ENCODE assay signal across 1 cellular context in the genomic region with DNA sequence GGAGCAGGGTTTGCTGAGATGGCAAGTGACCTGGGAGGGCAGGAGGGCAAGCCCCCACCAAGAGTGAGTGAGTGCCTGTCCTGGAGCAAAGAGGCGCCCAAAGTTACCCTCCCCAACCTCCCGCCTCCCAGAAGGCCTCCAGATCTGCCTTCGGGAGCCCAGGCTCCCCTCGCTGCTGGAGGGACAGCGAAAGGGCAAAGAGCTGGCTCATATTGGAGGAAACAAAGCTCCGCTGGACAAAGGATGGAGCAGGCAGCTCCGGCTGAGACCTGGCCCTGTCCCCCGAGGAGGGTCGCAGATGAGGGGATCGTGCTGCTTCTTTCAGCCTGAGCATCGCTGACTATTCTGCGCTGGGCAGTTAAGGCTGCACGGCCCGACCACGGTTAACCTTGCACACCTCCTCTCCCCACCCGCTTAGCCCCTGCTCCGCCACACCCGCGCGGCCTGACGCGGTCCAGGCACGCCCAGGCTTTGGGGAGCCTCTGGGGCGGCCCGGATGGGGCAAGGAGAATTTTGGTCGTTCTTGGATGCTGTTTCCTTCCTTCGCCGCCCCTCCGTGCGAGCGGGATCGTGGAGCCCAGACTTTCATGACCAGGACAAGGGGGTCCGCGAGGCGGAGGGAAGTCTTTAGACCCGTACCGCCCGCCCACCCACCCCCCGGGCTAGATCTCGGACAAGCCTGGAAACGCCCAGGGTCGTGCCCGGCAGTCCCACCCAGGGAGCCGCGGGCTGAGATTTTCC.
TF ChIP-seq lines count a peak whose summit lies in the region.

No MANE protein-coding gene starts in this region.

TF ChIP-seq in H1, 55 proteins besides CTCF, POLR2A, EP300 and RAD21:
- TF ChIP-seq TBP (IDR thresholded peaks at IDR 0.05; ENCODE audit: low read depth, low read length) (peak; percentile 55; the same call in 1 of the 2 replicates), SUZ12 (IDR thresholded peaks at IDR 0.05; ENCODE audit: low read length) (0 out of 2 replicates have a peak, but pooled peaks have one; percentile 50), RFX5 (IDR thresholded peaks at IDR 0.05; ENCODE audit: borderline replicate concordance, low read depth, low read length) (no peak), EZH2 (IDR thresholded peaks at IDR 0.05; ENCODE audit: low read depth, low read length, severe bottlenecking) (peak; percentile 59), KDM4A (IDR thresholded peaks at IDR 0.05; ENCODE audit: low read depth, low read length, severe bottlenecking) (peak; percentile 24)
